ENCODE assay signal across 22 cellular contexts in the genomic region with DNA sequence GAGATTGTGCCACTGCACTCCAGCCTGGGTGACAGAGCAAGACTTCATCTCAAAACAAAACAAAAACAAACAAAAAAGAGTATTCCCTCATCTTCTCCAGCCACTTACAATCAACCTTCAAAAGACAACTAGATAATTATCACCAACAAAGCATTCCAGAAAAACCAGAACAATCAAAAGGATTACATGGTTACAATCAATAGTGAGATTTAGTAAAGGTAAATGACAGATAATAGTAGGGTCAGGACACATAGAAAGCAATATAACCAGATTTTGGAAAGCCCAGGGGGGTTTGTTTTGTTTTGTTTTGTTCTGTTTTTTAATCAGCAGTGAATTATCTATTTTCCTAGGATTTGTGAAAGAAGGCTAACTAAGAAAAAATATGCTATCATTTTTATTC.
"Had no signal": no experiment of that assay in that cellular context is flagged by ENCODE, and none has a peak within 500 bp of the region (broad histone marks: within the 10 kb centered on the region; RNA-seq: fewer than 3 reads in every experiment).

No MANE protein-coding gene starts in this region.

- H3K4me3 ChIP-seq: colonic mucosa, gastrocnemius medialis, lung, ovary, psoas muscle, sigmoid colon, transverse colon, upper lobe of right lung, uterus had no signal

- H3K27ac Mint-ChIP-seq: naive thymus-derived CD4-positive, alpha-beta T cell; nephron progenitor cell; stimulated activated effector memory CD8-positive, alpha-beta T cell treated with anti-CD3 and anti-CD28 coated beads, Interleukin-12 subunit alpha, Interleukin-12 subunit beta, amount 100 ng/mL, for 72 hours had no signal

- FAIRE-seq: kidney had no signal

- H3K4me1 ChIP-seq: colonic mucosa, gastrocnemius medialis, psoas muscle, transverse colon, upper lobe of right lung, uterus had no signal

- H3K36me3 ChIP-seq: colonic mucosa, gastrocnemius medialis, ovary, sigmoid colon, transverse colon, upper lobe of right lung, uterus had no signal

- H3K9me3 ChIP-seq: colonic mucosa, gastrocnemius medialis, ovary, psoas muscle, sigmoid colon, transverse colon, upper lobe of right lung, uterus had no signal

- H3K27ac ChIP-seq: colonic mucosa, gastrocnemius medialis, ovary, psoas muscle, sigmoid colon, transverse colon, upper lobe of right lung, uterus had no signal

- H3K9me3 Mint-ChIP-seq: nephron progenitor cell; stimulated activated effector memory CD8-positive, alpha-beta T cell treated with anti-CD3 and anti-CD28 coated beads, Interleukin-12 subunit alpha, Interleukin-12 subunit beta, amount 100 ng/mL, for 72 hours had no signal

- H3K4me3 Mint-ChIP-seq: naive thymus-derived CD4-positive, alpha-beta T cell; nephron progenitor cell; stimulated activated effector memory CD8-positive, alpha-beta T cell treated with anti-CD3 and anti-CD28 coated beads, Interleukin-12 subunit alpha, Interleukin-12 subunit beta, amount 100 ng/mL, for 72 hours had no signal

- H3K4me1 Mint-ChIP-seq: naive thymus-derived CD4-positive, alpha-beta T cell; stimulated activated effector memory CD8-positive, alpha-beta T cell treated with anti-CD3 and anti-CD28 coated beads, Interleukin-12 subunit alpha, Interleukin-12 subunit beta, amount 100 ng/mL, for 72 hours had no signal

- H3K27me3 ChIP-seq: colonic mucosa, gastrocnemius medialis, ovary, sigmoid colon, transverse colon, upper lobe of right lung, uterus had no signal

- DNase-seq: colonic mucosa; effector CD4-positive, alpha-beta T cell; gastrocnemius medialis; head of caudate nucleus; kidney; mesenchymal stem cell; naive thymus-derived CD4-positive, alpha-beta T cell; nephron progenitor cell; occipital lobe; ovary; posterior cingulate gyrus; psoas muscle; right cardiac atrium; sigmoid colon; stimulated activated CD4-positive, alpha-beta T cell treated with anti-CD3 and anti-CD28 coated beads, Interleukin-2, amount 100 ng/mL, for 24 hours; stimulated activated CD4-positive, alpha-beta T cell treated with anti-CD3 and anti-CD28 coated beads, Interleukin-4, amount 100 ng/mL, for 24 hours; stimulated activated naive CD8-positive, alpha-beta T cell treated with anti-CD3 and anti-CD28 coated beads, Interleukin-15, Interleukin-2, amounts not matched to agents 100 U/mL and 50 U/mL, for 24 hours; transverse colon; upper lobe of right lung; uterus had no signal

- H3K36me3 Mint-ChIP-seq: naive thymus-derived CD4-positive, alpha-beta T cell; stimulated activated effector memory CD8-positive, alpha-beta T cell treated with anti-CD3 and anti-CD28 coated beads, Interleukin-12 subunit alpha, Interleukin-12 subunit beta, amount 100 ng/mL, for 72 hours had no signal
